Comparison of ENCODE assay signal across 8 cellular contexts in genomic region chr7:33932832-33933468, GRCh38. TPM values are rescaled to one million over a fixed set of nuclear protein-coding genes. Genes with fewer than 3 reads are reported as not detected.
DNase-seq lines count a peak whose midpoint lies in the region; ATAC-seq and TF ChIP-seq lines count a peak whose summit lies in the region.

No MANE protein-coding gene starts in this region.

- 16% methylated on average over 15 of the region's 15 CpGs for WGBS in heart right ventricle, 2 donors

- no peak for ATAC-seq in activated naive CD8-positive, alpha-beta T cell treated with anti-CD3 and anti-CD28 coated beads, Interleukin-2, amount 50 U/mL, for 24 hours
- peak; percentile 70 to 94 (median 89) for ATAC-seq in heart right ventricle

- H3K27ac Mint-ChIP-seq in activated naive CD8-positive, alpha-beta T cell treated with anti-CD3 and anti-CD28 coated beads, Interleukin-2, amount 50 U/mL, for 24 hours: no peak overlapping the region

- peak; percentile 93 for DNase-seq in ELF-1 (ENCODE audit: low read depth, low spot score)
- DNase-seq in H7: peak; percentile 58
- peak; percentile 75 for DNase-seq in NB4 (ENCODE audit: low read depth)
- peak; percentile 33 for DNase-seq in SKM-1 treated with dmso at 0.1 percent for 144 hours (lab: John Stamatoyannopoulos, UW; ENCODE audit: unreplicated experiment)
- DNase-seq in activated naive CD8-positive, alpha-beta T cell treated with anti-CD3 and anti-CD28 coated beads, Interleukin-2, amount 50 U/mL, for 24 hours: peak; percentile 68
- DNase-seq in heart right ventricle: peak; percentile 77 to 80
- DNase-seq in pulmonary artery endothelial cell (ENCODE audit: low read depth, low spot score): peak; percentile 46
- peak in 1 of 2 donors; percentile 90 for DNase-seq in vagina (ENCODE audit: extremely low spot score in 2 of 2)

- TF ChIP-seq POLR2A in NB4 (IDR thresholded peaks at IDR 0.05; ENCODE audit: extremely low read depth, insufficient read length): no peak
- TF ChIP-seq POLR2A in vagina (IDR thresholded peaks at IDR 0.05): no peak

- H3K4me3 ChIP-seq in H7 (ENCODE audit: insufficient read depth, low read depth, low read length) (no peak overlapping the region), NB4 (ENCODE audit: low read depth, low read length) (no peak overlapping the region), heart right ventricle (peak overlapping the region in 7 of 10 donors; percentile 6 to 44 (median 39)), vagina (peak overlapping the region in 1 of 2 donors; percentile 13)

- intact Hi-C loops in heart right ventricle (cut with DNase I) (loop anchor here in 8 of 10 donors (1.0 to 10.0 kb wide), 12 partner anchors 172 to 748 kb away; no protein-coding TSS in a partner anchor), vagina (cut with DNase I) (loop anchor here (5.0 kb wide), 1 partner anchor 161 kb away; no protein-coding TSS in a partner anchor)

- H3K36me3 Mint-ChIP-seq in activated naive CD8-positive, alpha-beta T cell treated with anti-CD3 and anti-CD28 coated beads, Interleukin-2, amount 50 U/mL, for 24 hours (ENCODE audit: low read depth): no peaks in the 10 kb centered on the region

- no peaks in the 10 kb centered on the region for H3K4me1 Mint-ChIP-seq in activated naive CD8-positive, alpha-beta T cell treated with anti-CD3 and anti-CD28 coated beads, Interleukin-2, amount 50 U/mL, for 24 hours

- H3K4me3 Mint-ChIP-seq in activated naive CD8-positive, alpha-beta T cell treated with anti-CD3 and anti-CD28 coated beads, Interleukin-2, amount 50 U/mL, for 24 hours: no peak overlapping the region

- H3K36me3 ChIP-seq in H7 (replicated peaks; ENCODE audit: control insufficient read depth, insufficient read depth, low read length) (no peaks in the 10 kb centered on the region), heart right ventricle (no peaks in the 10 kb centered on the region), vagina (no peaks in the 10 kb centered on the region)

- H3K4me1 ChIP-seq in heart right ventricle: peaks cover 0 to 18% (median 3%) of the 10 kb centered on the region in 9 donors
- peaks cover 17% of the 10 kb centered on the region for H3K4me1 ChIP-seq in vagina

- H3K9me3 Mint-ChIP-seq in activated naive CD8-positive, alpha-beta T cell treated with anti-CD3 and anti-CD28 coated beads, Interleukin-2, amount 50 U/mL, for 24 hours: no peaks in the 10 kb centered on the region

- H3K9me3 ChIP-seq in heart right ventricle (no peaks in the 10 kb centered on the region), vagina (no peaks in the 10 kb centered on the region)

- H3K27me3 ChIP-seq in H7 (ENCODE audit: control insufficient read depth, insufficient read depth, low read length): no peaks in the 10 kb centered on the region; the same call in 1 of the 2 replicates
- H3K27me3 ChIP-seq in heart right ventricle: peaks cover 0 to 6% (median 0%) of the 10 kb centered on the region in 7 donors
- no peaks in the 10 kb centered on the region for H3K27me3 ChIP-seq in vagina

- H3K27me3 Mint-ChIP-seq in activated naive CD8-positive, alpha-beta T cell treated with anti-CD3 and anti-CD28 coated beads, Interleukin-2, amount 50 U/mL, for 24 hours: peaks cover 14% of the 10 kb centered on the region

- H3K27ac ChIP-seq in heart right ventricle (no peak overlapping the region), vagina (peak overlapping the region; percentile 4)

- TF ChIP-seq CTCF in NB4 (IDR thresholded peaks at IDR 0.05; ENCODE audit: low read depth, low read length) (peak; percentile 99), heart right ventricle (IDR thresholded peaks at IDR 0.05) (peak; percentile 92 to 99 (median 96)), vagina (IDR thresholded peaks at IDR 0.05) (peak; percentile 83 to 94 (median 92))

RNA-seq across cellular contexts. Expression of gene BMPER, which starts 27.6 kb away (rescaled TPM):
- 0.41 and 2.4 TPM in 2 replicates for total RNA-seq in H7 (2014; rRNA removed; shearing (Covaris generic))
- 1 to 10 TPM in 9 of 10 donors, under 1 TPM in 1; 0.70 to 3.9 (median 1.7) TPM for total RNA-seq in heart right ventricle
- 1 to 10 TPM in 1 of 2 donors, under 1 TPM in 1; 0.88 to 1.0 TPM for polyA plus RNA-seq in heart right ventricle
- total RNA-seq in pulmonary artery endothelial cell: 0.42 and 0.46 TPM in 2 replicates
- 5.2 TPM for total RNA-seq in vagina

Comparison
In these comparisons a context has a peak if more than half of its experiments do, and no peak if none do; other contexts are left out.
1. H3K4me3 ChIP-seq: peak in heart right ventricle (7 of 10); none in H7 (single experiment) and NB4 (single experiment).
2. Peak in every context shown above with its lines, with median percentiles within 50 percentile points of each other: CTCF ChIP-seq.